In genomic region chr1:183598386-183598785, GRCh38 we compare ENCODE assay signal across 11 cellular contexts. TPM values are rescaled to one million over a fixed set of nuclear protein-coding genes. Genes with fewer than 3 reads are reported as not detected.
DNase-seq lines count a peak whose midpoint lies in the region; ATAC-seq and TF ChIP-seq lines count a peak whose summit lies in the region.
"Had no signal": no experiment of that assay in that cellular context is flagged by ENCODE, and none has a peak within 500 bp of the region (broad histone marks: within the 10 kb centered on the region; RNA-seq: fewer than 3 reads in every experiment).

No MANE protein-coding gene starts in this region.

- no peaks in the 10 kb centered on the region for H3K36me3 ChIP-seq in vagina
- no peaks in the 10 kb centered on the region for H3K36me3 ChIP-seq in naive thymus-derived CD4-positive, alpha-beta T cell (ENCODE audit: control insufficient read depth in 2 of 3, insufficient read depth in 3 of 3, low read length in 3 of 3)

- H3K27me3 ChIP-seq in vagina = no peaks in the 10 kb centered on the region
- H3K27me3 ChIP-seq in naive thymus-derived CD4-positive, alpha-beta T cell (ENCODE audit: control insufficient read depth in 2 of 2, insufficient read depth in 2 of 2, low read length in 2 of 2) = no peaks in the 10 kb centered on the region

- H3K9me3 ChIP-seq in vagina = no peaks in the 10 kb centered on the region
- H3K9me3 ChIP-seq in naive thymus-derived CD4-positive, alpha-beta T cell (ENCODE audit: control insufficient read depth in 2 of 3, low read length in 3 of 3) = no peaks in the 10 kb centered on the region

- peak overlapping the region; percentile 7 for H3K4me3 Mint-ChIP-seq in activated naive CD8-positive, alpha-beta T cell treated with anti-CD3 and anti-CD28 coated beads, Interleukin-2, amount 10 ng/mL, durations not matched to agents 7 days and 5 days
- H3K4me3 Mint-ChIP-seq in activated naive CD8-positive, alpha-beta T cell treated with anti-CD3 and anti-CD28 coated beads for 36 hours = no peak overlapping the region
- H3K4me3 Mint-ChIP-seq in naive thymus-derived CD4-positive, alpha-beta T cell = peak overlapping the region in 1 of 10 donors; percentile 31

- H3K9me3 Mint-ChIP-seq in activated naive CD8-positive, alpha-beta T cell treated with anti-CD3 and anti-CD28 coated beads, Interleukin-2, amount 10 ng/mL, durations not matched to agents 7 days and 5 days = no peaks in the 10 kb centered on the region
- H3K9me3 Mint-ChIP-seq in activated naive CD8-positive, alpha-beta T cell treated with anti-CD3 and anti-CD28 coated beads for 36 hours = no peaks in the 10 kb centered on the region
- no peaks in the 10 kb centered on the region for H3K9me3 Mint-ChIP-seq in naive thymus-derived CD4-positive, alpha-beta T cell

- peak overlapping the region; percentile 13 for H3K27ac ChIP-seq in epithelial cell of prostate
- peak overlapping the region; percentile 53 for H3K27ac ChIP-seq in vagina
- no peak overlapping the region for H3K27ac ChIP-seq in naive thymus-derived CD4-positive, alpha-beta T cell (ENCODE audit: low read depth, low read length)
- H3K27ac ChIP-seq: VCaP had no signal

- H3K4me1 ChIP-seq in vagina = peaks cover 7% of the 10 kb centered on the region
- no peaks in the 10 kb centered on the region for H3K4me1 ChIP-seq in naive thymus-derived CD4-positive, alpha-beta T cell (ENCODE audit: control insufficient read depth in 2 of 2, insufficient read depth in 2 of 2, low read length in 2 of 2)

- no peak for DNase-seq in activated naive CD8-positive, alpha-beta T cell treated with anti-CD3 and anti-CD28 coated beads, Interleukin-2, amount 10 ng/mL, durations not matched to agents 7 days and 5 days
- DNase-seq in activated naive CD8-positive, alpha-beta T cell treated with anti-CD3 and anti-CD28 coated beads for 36 hours = no peak
- no peak for DNase-seq in epithelial cell of prostate (ENCODE audit: low read depth, low spot score)
- DNase-seq in vagina (ENCODE audit: extremely low spot score in 2 of 2) = no peak
- no peak for DNase-seq in naive thymus-derived CD4-positive, alpha-beta T cell
- DNase-seq in NCI-H748 treated with DMSO at 0.1 percent for 48 hours (lab: John Stamatoyannopoulos, UW) = no peak
- DNase-seq: NCI-H2029 had no signal

- H3K27ac Mint-ChIP-seq in activated naive CD8-positive, alpha-beta T cell treated with anti-CD3 and anti-CD28 coated beads, Interleukin-2, amount 10 ng/mL, durations not matched to agents 7 days and 5 days = no peak overlapping the region
- no peak overlapping the region for H3K27ac Mint-ChIP-seq in activated naive CD8-positive, alpha-beta T cell treated with anti-CD3 and anti-CD28 coated beads for 36 hours
- peak overlapping the region in 2 of 9 donors; percentile 2 to 23 for H3K27ac Mint-ChIP-seq in naive thymus-derived CD4-positive, alpha-beta T cell

- intact Hi-C loops in vagina (cut with DNase I) = no loop called here
- intact Hi-C loops in naive thymus-derived CD4-positive, alpha-beta T cell (cut with micrococcal nuclease) = no loop called here

- POLR2A ChIA-PET in activated naive CD8-positive, alpha-beta T cell treated with anti-CD3 and anti-CD28 coated beads, Interleukin-2, amount 10 ng/mL, durations not matched to agents 7 days and 5 days (lab: Charles Lee) = no interaction called here
- POLR2A ChIA-PET in naive thymus-derived CD4-positive, alpha-beta T cell (lab: Charles Lee) = no interaction called here

- no peak overlapping the region for H3K4me3 ChIP-seq in vagina
- H3K4me3 ChIP-seq in naive thymus-derived CD4-positive, alpha-beta T cell (ENCODE audit: low read length) = no peak overlapping the region
- H3K4me3 ChIP-seq: lung had no signal

- no peak for TF ChIP-seq POLR2A in vagina (IDR thresholded peaks at IDR 0.05)

- CTCF ChIA-PET in naive thymus-derived CD4-positive, alpha-beta T cell (lab: Charles Lee) = interaction anchor here (0.8 to 1.5 kb wide), 2 partner anchors 8 to 318 kb away, joined by 3 to 5 read pairs; partner anchors contain the start of gene NCF2

- peak; percentile 63 for ATAC-seq in activated naive CD8-positive, alpha-beta T cell treated with anti-CD3 and anti-CD28 coated beads, Interleukin-2, amount 10 ng/mL, durations not matched to agents 7 days and 5 days (ENCODE audit: low read depth)
- ATAC-seq in HG03159 (IDR thresholded peaks at IDR 0.05; ENCODE audit: unreplicated experiment) = peak; percentile 71
- ATAC-seq in naive thymus-derived CD4-positive, alpha-beta T cell = no peak
- ATAC-seq in HG03378 (IDR thresholded peaks at IDR 0.05; ENCODE audit: unreplicated experiment) = no peak

- peaks cover 4% of the 10 kb centered on the region for H3K36me3 Mint-ChIP-seq in activated naive CD8-positive, alpha-beta T cell treated with anti-CD3 and anti-CD28 coated beads, Interleukin-2, amount 10 ng/mL, durations not matched to agents 7 days and 5 days
- H3K36me3 Mint-ChIP-seq in activated naive CD8-positive, alpha-beta T cell treated with anti-CD3 and anti-CD28 coated beads for 36 hours = no peaks in the 10 kb centered on the region
- H3K36me3 Mint-ChIP-seq in naive thymus-derived CD4-positive, alpha-beta T cell = peaks cover 0 to 3% (median 0%) of the 10 kb centered on the region in 5 donors

- H3K27me3 Mint-ChIP-seq in activated naive CD8-positive, alpha-beta T cell treated with anti-CD3 and anti-CD28 coated beads, Interleukin-2, amount 10 ng/mL, durations not matched to agents 7 days and 5 days = peaks cover 11% of the 10 kb centered on the region
- H3K27me3 Mint-ChIP-seq in activated naive CD8-positive, alpha-beta T cell treated with anti-CD3 and anti-CD28 coated beads for 36 hours = peaks cover 6% of the 10 kb centered on the region
- H3K27me3 Mint-ChIP-seq in naive thymus-derived CD4-positive, alpha-beta T cell = peaks cover 0 to 9% (median 3%) of the 10 kb centered on the region in 5 donors

- H3K4me1 Mint-ChIP-seq in activated naive CD8-positive, alpha-beta T cell treated with anti-CD3 and anti-CD28 coated beads, Interleukin-2, amount 10 ng/mL, durations not matched to agents 7 days and 5 days = peaks cover 16% of the 10 kb centered on the region
- peaks cover 7% of the 10 kb centered on the region for H3K4me1 Mint-ChIP-seq in activated naive CD8-positive, alpha-beta T cell treated with anti-CD3 and anti-CD28 coated beads for 36 hours
- peaks cover 0 to 19% (median 0%) of the 10 kb centered on the region in 7 donors for H3K4me1 Mint-ChIP-seq in naive thymus-derived CD4-positive, alpha-beta T cell

- TF ChIP-seq CTCF in vagina (IDR thresholded peaks at IDR 0.05) = no peak

RNA-seq across cellular contexts. Expression of gene NCF2, which starts 8.1 kb away (rescaled TPM):
- total RNA-seq in activated naive CD8-positive, alpha-beta T cell treated with anti-CD3 and anti-CD28 coated beads, Interleukin-2, amount 10 ng/mL, durations not matched to agents 7 days and 5 days = 1 to 10 TPM; 7.5 to 8.0 TPM
- total RNA-seq in activated naive CD8-positive, alpha-beta T cell treated with anti-CD3 and anti-CD28 coated beads for 36 hours = 1 to 10 TPM; 4.0 to 5.4 TPM
- 12.5 TPM for total RNA-seq in vagina
- 100 to 1,000 TPM in 1 of 5 experiments, 10 to 100 TPM in 2, 1 to 10 TPM in 2; 2.2 to 145 (median 15.2) TPM for total RNA-seq in naive thymus-derived CD4-positive, alpha-beta T cell
- polyA plus RNA-seq in naive thymus-derived CD4-positive, alpha-beta T cell = 1 to 10 TPM in 1 of 2 donors, under 1 TPM in 1; 0.43 to 3.8 TPM

RNA-seq across cellular contexts. Expression of gene ARPC5, which starts 37.2 kb away (rescaled TPM):
- total RNA-seq in activated naive CD8-positive, alpha-beta T cell treated with anti-CD3 and anti-CD28 coated beads, Interleukin-2, amount 10 ng/mL, durations not matched to agents 7 days and 5 days = 100 to 1,000 TPM; 186 to 207 TPM
- 100 to 1,000 TPM; 130 to 136 TPM for total RNA-seq in activated naive CD8-positive, alpha-beta T cell treated with anti-CD3 and anti-CD28 coated beads for 36 hours
- total RNA-seq in vagina = 48.4 TPM
- total RNA-seq in naive thymus-derived CD4-positive, alpha-beta T cell = 100 to 1,000 TPM in 3 of 5 experiments, 10 to 100 TPM in 2; 49.9 to 252 (median 105) TPM
- 100 to 1,000 TPM; 225 to 525 TPM for polyA plus RNA-seq in naive thymus-derived CD4-positive, alpha-beta T cell

RNA-seq across cellular contexts. Expression of gene APOBEC4, which starts 54.7 kb away (rescaled TPM):
- not detected for total RNA-seq in activated naive CD8-positive, alpha-beta T cell treated with anti-CD3 and anti-CD28 coated beads, Interleukin-2, amount 10 ng/mL, durations not matched to agents 7 days and 5 days
- total RNA-seq in activated naive CD8-positive, alpha-beta T cell treated with anti-CD3 and anti-CD28 coated beads for 36 hours = not detected
- not detected for total RNA-seq in vagina
- not detected for total RNA-seq in naive thymus-derived CD4-positive, alpha-beta T cell
- under 1 TPM in 1 of 2 donors, not detected in 1; 0.19 TPM for polyA plus RNA-seq in naive thymus-derived CD4-positive, alpha-beta T cell

Comparison
In these comparisons a context has a peak if more than half of its experiments do, and no peak if none do; other contexts are left out.
1. ATAC-seq: peak in activated naive CD8-positive, alpha-beta T cell treated with anti-CD3 and anti-CD28 coated beads, Interleukin-2, amount 10 ng/mL, durations not matched to agents 7 days and 5 days (single experiment) and HG03159 (single experiment); none in naive thymus-derived CD4-positive, alpha-beta T cell (single experiment) and HG03378 (single experiment).